In the genomic region with DNA sequence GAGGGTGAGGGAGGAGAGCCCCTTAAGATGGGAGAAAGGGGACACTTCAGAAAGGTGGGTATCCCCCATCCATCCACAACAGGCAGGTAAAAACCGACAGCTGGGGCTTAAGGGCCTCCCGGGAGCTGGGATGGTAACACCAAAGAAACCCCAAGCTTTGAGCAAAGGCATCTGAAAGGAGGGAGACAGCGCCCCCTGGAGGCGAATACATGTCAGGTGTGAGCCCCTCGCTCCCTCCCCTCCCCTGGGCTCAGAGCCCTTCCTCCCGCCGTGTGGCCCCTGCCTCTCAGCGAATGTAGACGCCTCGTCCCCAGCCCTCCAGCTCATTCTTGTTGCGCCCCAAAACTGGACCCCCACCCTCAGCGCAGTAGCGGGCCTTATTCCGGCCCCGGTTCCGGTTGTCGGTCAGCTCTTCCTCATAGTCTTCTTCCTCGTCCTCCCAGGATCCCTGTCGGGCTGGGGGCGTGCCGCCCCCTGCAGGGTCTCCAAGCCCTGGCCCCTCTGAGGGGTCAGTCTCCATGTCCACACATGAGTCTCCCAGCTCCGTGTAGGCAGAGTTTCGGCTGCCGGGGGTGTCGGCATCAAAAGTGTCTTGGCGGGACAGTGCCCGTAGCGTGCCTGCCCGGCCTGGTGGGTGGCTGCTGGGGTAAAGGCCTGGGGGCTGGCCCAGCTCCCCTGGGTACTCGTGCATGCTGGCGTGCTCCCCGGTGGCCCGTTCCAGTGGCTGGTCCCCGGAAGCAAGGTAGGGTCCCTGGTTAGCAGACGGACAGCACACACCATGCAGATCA, we compare ENCODE assay signal across 8 cellular contexts. TPM values are rescaled to one million over a fixed set of nuclear protein-coding genes. Genes with fewer than 3 reads are reported as not detected.
A peak's percentile ranks its signal among the peaks of the same experiment; 100 is the strongest.
DNase-seq lines count a peak whose midpoint lies in the region; FAIRE-seq and TF ChIP-seq lines count a peak whose summit lies in the region.

No MANE protein-coding gene starts in this region.

- H3K18ac ChIP-seq in neuronal stem cell (ENCODE audit: low read length) = peak overlapping the region; percentile 2

- H2BK5ac ChIP-seq in neuronal stem cell (ENCODE audit: low read length) = no peak overlapping the region

- H3K4me1 ChIP-seq in OCI-LY3 (ENCODE audit: low read length) (no peaks in the 10 kb centered on the region), fibroblast of lung (ENCODE audit: control insufficient read depth, extremely low read depth, insufficient read depth, low read length) (no peaks in the 10 kb centered on the region), neuronal stem cell (ENCODE audit: control insufficient read depth in 2 of 2, insufficient read depth in 1 of 2, low read depth in 1 of 2, low read length in 2 of 2) (peaks cover 0 to 9% of the 10 kb centered on the region in 2 donors), tibial artery (peaks cover 0 to 20% (median 4%) of the 10 kb centered on the region in 4 donors)

- H3K4me3 ChIP-seq in BJ (ENCODE audit: low read depth, low read length) (no peak overlapping the region), OCI-LY3 (ENCODE audit: low read length) (no peak overlapping the region), fibroblast of lung (replicated peaks in 1 of 4; ENCODE audit: control extremely low read depth in 1 of 4, insufficient read depth in 1 of 4, low read depth in 3 of 4, low read length in 4 of 4) (no peak overlapping the region), neuronal stem cell (ENCODE audit: low read length in 2 of 2) (no peak overlapping the region), tibial artery (no peak overlapping the region)

- H3K4me2 ChIP-seq in OCI-LY3 (ENCODE audit: low read length) = no peak overlapping the region
- H3K4me2 ChIP-seq in fibroblast of lung (ENCODE audit: extremely low read depth, insufficient read depth, low read length) = no peak overlapping the region
- H3K4me2 ChIP-seq in neuronal stem cell (ENCODE audit: insufficient read depth, low read length, poor library complexity, severe bottlenecking) = no peak overlapping the region

- H3K14ac ChIP-seq in neuronal stem cell (ENCODE audit: low read length) = no peak overlapping the region

- FAIRE-seq in RCC 7860 (lab: Jason Lieb, UNC) = no peak

- no peak overlapping the region for H3K9ac ChIP-seq in OCI-LY3 (ENCODE audit: low read length)
- no peak overlapping the region for H3K9ac ChIP-seq in fibroblast of lung (ENCODE audit: insufficient read depth, low read length)
- H3K9ac ChIP-seq in neuronal stem cell (ENCODE audit: low read depth, low read length, poor library complexity) = no peak overlapping the region

- peaks cover 28% of the 10 kb centered on the region for H3K4me1 Mint-ChIP-seq in HFFc6 (ENCODE audit: low read depth)
- H3K4me1 Mint-ChIP-seq in activated T-cell treated with anti-CD3 and anti-CD28 coated beads, Interleukin-2, amount 50 U/mL, for 24 hours (ENCODE audit: low read depth) = peaks cover 9% of the 10 kb centered on the region

- no peak overlapping the region for H3K27ac Mint-ChIP-seq in HFFc6
- no peak overlapping the region for H3K27ac Mint-ChIP-seq in activated T-cell treated with anti-CD3 and anti-CD28 coated beads, Interleukin-2, amount 50 U/mL, for 24 hours

- CTCF ChIA-PET in BJ (lab: Yijun Ruan, JAX) = interaction anchor here (0.6 to 3.9 kb wide), 29 partner anchors 9 to 305 kb away, joined by 3 to 73 read pairs (median 5); a partner anchor contains a TSS

- H3K27me3 ChIP-seq in BJ (ENCODE audit: control insufficient read depth, insufficient read depth, low read length) (no peaks in the 10 kb centered on the region), OCI-LY3 (ENCODE audit: low read depth, low read length) (no peaks in the 10 kb centered on the region), fibroblast of lung (ENCODE audit: control insufficient read depth, insufficient read depth, low read length) (no peaks in the 10 kb centered on the region), neuronal stem cell (ENCODE audit: control insufficient read depth in 3 of 3, insufficient read depth in 3 of 3, low read depth in 1 of 3, low read length in 3 of 3) (no peaks in the 10 kb centered on the region), tibial artery (no peaks in the 10 kb centered on the region)

- intact Hi-C loops in tibial artery (cut with DNase I; ENCODE audit: low total_unique reads) = no loop called here

- POLR2A ChIA-PET in BJ (lab: Charles Lee) = no interaction called here

- H2AFZ ChIP-seq in OCI-LY3 (ENCODE audit: low read depth, low read length) = no peak overlapping the region
- H2AFZ ChIP-seq in fibroblast of lung (ENCODE audit: low read length) = no peak overlapping the region
- H2AFZ ChIP-seq in neuronal stem cell (ENCODE audit: low read length) = no peak overlapping the region

- DNase-seq in BJ (ENCODE audit: low read depth) (no peak), HFFc6 (peak; percentile 10), fibroblast of lung (ENCODE audit: low read depth in 2 of 2) (peak; percentile 37 to 70), neuronal stem cell (ENCODE audit: low spot score) (peak; percentile 87), tibial artery (peak; percentile 61 to 84), RCC 7860 (ENCODE audit: low spot score) (no peak)
- DNase-seq in activated T-cell treated with anti-CD3 and anti-CD28 coated beads, Interleukin-2, amount 50 U/mL, for 24 hours = peak; percentile 79

- no peaks in the 10 kb centered on the region for H3K79me2 ChIP-seq in OCI-LY3 (ENCODE audit: low read length)
- no peaks in the 10 kb centered on the region for H3K79me2 ChIP-seq in fibroblast of lung (ENCODE audit: control insufficient read depth, insufficient read depth, low read length)

- H2BK12ac ChIP-seq in neuronal stem cell (ENCODE audit: low read length) = no peak overlapping the region

- TF ChIP-seq CTCF in BJ (IDR thresholded peaks at IDR 0.05; ENCODE audit: insufficient read depth, low read depth, low read length) (peak; percentile 87), HFFc6 (IDR thresholded peaks at IDR 0.05) (peak; percentile 94), OCI-LY3 (IDR thresholded peaks at IDR 0.05; ENCODE audit: low read depth, low read length) (peak; percentile 75), fibroblast of lung (conservative IDR thresholded peaks at IDR 0.05 in 1 of 2, IDR thresholded peaks at IDR 0.05 in 1 of 2; ENCODE audit: low read depth in 1 of 2, low read length in 2 of 2) (peak; percentile 77 to 81), tibial artery (IDR thresholded peaks at IDR 0.05) (peak; percentile 77 to 85)

- H3K36me3 Mint-ChIP-seq in HFFc6 (ENCODE audit: low read depth) = peaks cover 27% of the 10 kb centered on the region
- peaks cover 43% of the 10 kb centered on the region for H3K36me3 Mint-ChIP-seq in activated T-cell treated with anti-CD3 and anti-CD28 coated beads, Interleukin-2, amount 50 U/mL, for 24 hours (ENCODE audit: low read depth)

- H3K27me3 Mint-ChIP-seq in HFFc6 (ENCODE audit: insufficient read depth) = peaks cover 5% of the 10 kb centered on the region; the same call in 1 of the 2 replicates
- H3K27me3 Mint-ChIP-seq in activated T-cell treated with anti-CD3 and anti-CD28 coated beads, Interleukin-2, amount 50 U/mL, for 24 hours = peaks cover 2% of the 10 kb centered on the region

- peak overlapping the region; percentile 24 for H2BK120ac ChIP-seq in neuronal stem cell (ENCODE audit: low read depth, low read length)

- H2AK5ac ChIP-seq in neuronal stem cell (ENCODE audit: low read depth, low read length) = peak overlapping the region; percentile 44

- H3K4ac ChIP-seq in neuronal stem cell (ENCODE audit: low read length) = no peak overlapping the region

- H4K20me1 ChIP-seq in OCI-LY3 (ENCODE audit: insufficient read depth, low read length) (no peaks in the 10 kb centered on the region; the same call in 1 of the 2 replicates), fibroblast of lung (ENCODE audit: control insufficient read depth, extremely low read depth, insufficient read depth, low read length) (no peaks in the 10 kb centered on the region)

- no peaks in the 10 kb centered on the region for H3K79me1 ChIP-seq in neuronal stem cell (ENCODE audit: low read depth, low read length)

- no peak overlapping the region for H3K4me3 Mint-ChIP-seq in HFFc6
- H3K4me3 Mint-ChIP-seq in activated T-cell treated with anti-CD3 and anti-CD28 coated beads, Interleukin-2, amount 50 U/mL, for 24 hours = no peak overlapping the region

- H3K9me3 Mint-ChIP-seq in HFFc6 = no peaks in the 10 kb centered on the region
- no peaks in the 10 kb centered on the region for H3K9me3 Mint-ChIP-seq in activated T-cell treated with anti-CD3 and anti-CD28 coated beads, Interleukin-2, amount 50 U/mL, for 24 hours

- no peak overlapping the region for H4K8ac ChIP-seq in neuronal stem cell (ENCODE audit: low read depth, low read length)

- no peak overlapping the region for H2BK15ac ChIP-seq in neuronal stem cell (ENCODE audit: low read length)

- H3K23ac ChIP-seq in neuronal stem cell (ENCODE audit: low read depth, low read length, poor library complexity) = no peak overlapping the region

- H3K36me3 ChIP-seq in BJ (ENCODE audit: control insufficient read depth, insufficient read depth, low read length) = peaks cover 16% of the 10 kb centered on the region
- peaks cover 7% of the 10 kb centered on the region for H3K36me3 ChIP-seq in OCI-LY3 (replicated peaks; ENCODE audit: low read depth, low read length)
- H3K36me3 ChIP-seq in fibroblast of lung (ENCODE audit: control insufficient read depth, insufficient read depth, low read length) = peaks cover 19% of the 10 kb centered on the region
- H3K36me3 ChIP-seq in neuronal stem cell (replicated peaks in 1 of 2; ENCODE audit: control insufficient read depth in 2 of 2, insufficient read depth in 2 of 2, low read length in 2 of 2) = peaks cover 8 to 35% of the 10 kb centered on the region in 2 donors
- peaks cover 33 to 51% (median 37%) of the 10 kb centered on the region in 3 donors for H3K36me3 ChIP-seq in tibial artery

- no CpG with 5 or more reads among the region's 35 CpGs for WGBS in neuronal stem cell (ENCODE audit: extremely low coverage in 2 of 2, insufficient read length in 2 of 2, insufficient replicate concordance in 1 of 2), 2 donors

- no peak overlapping the region for H4K91ac ChIP-seq in neuronal stem cell (ENCODE audit: low read depth, low read length, poor library complexity)

- H3K9me3 ChIP-seq in OCI-LY3 (ENCODE audit: insufficient read depth, low read length) (no peaks in the 10 kb centered on the region), fibroblast of lung (ENCODE audit: control insufficient read depth, insufficient read depth, low read depth, low read length) (no peaks in the 10 kb centered on the region), neuronal stem cell (replicated peaks in 1 of 2; ENCODE audit: control insufficient read depth in 2 of 2, insufficient read depth in 1 of 2, low read depth in 1 of 2, low read length in 2 of 2) (no peaks in the 10 kb centered on the region), tibial artery (no peaks in the 10 kb centered on the region)

- no peak overlapping the region for H3K27ac ChIP-seq in OCI-LY3 (ENCODE audit: low read length)
- no peak overlapping the region for H3K27ac ChIP-seq in fibroblast of lung (ENCODE audit: insufficient read depth, low read length)
- H3K27ac ChIP-seq in neuronal stem cell (replicated peaks; ENCODE audit: low read length) = no peak overlapping the region
- H3K27ac ChIP-seq in tibial artery = no peak overlapping the region

RNA-seq across cellular contexts. Expression of a gene that starts 9.1 kb away (rescaled TPM):
- polyA plus RNA-seq in BJ (2011; rRNA removed) (not detected in 2 replicates), fibroblast of lung (not detected in 2 replicates)
- polyA minus RNA-seq in BJ (2011; rRNA and poly(A)+ RNA removed) = 0.05 and 0.10 TPM in 2 replicates
- total RNA-seq in HFFc6 (2021; fragmentation: NEBNext Ultra II Directional; extraction: Animal tissue kit (Norgen Biotek cat#: 25700)) = not detected
- total RNA-seq in fibroblast of lung = not detected in 2 replicates
- not detected in 2 replicates for polyA plus RNA-seq in fibroblast of lung (2012)
- not detected in 2 replicates for polyA minus RNA-seq in fibroblast of lung (ENCODE audit: low replicate concordance)
- polyA plus RNA-seq in neuronal stem cell (2013, experiment 1 of 2) = not detected
- polyA plus RNA-seq in neuronal stem cell (2013, experiment 2 of 2) = not detected

RNA-seq across cellular contexts. Expression of a gene that starts 22.4 kb away (rescaled TPM):
- polyA plus RNA-seq in BJ (2011; rRNA removed) (6.6 and 8.5 TPM in 2 replicates), fibroblast of lung (4.2 and 5.7 TPM in 2 replicates)
- 6.7 and 14.2 TPM in 2 replicates for polyA minus RNA-seq in BJ (2011; rRNA and poly(A)+ RNA removed)
- total RNA-seq in HFFc6 (2021; fragmentation: NEBNext Ultra II Directional; extraction: Animal tissue kit (Norgen Biotek cat#: 25700)) = 1 to 10 TPM; 5.1 to 7.0 (median 6.1) TPM
- total RNA-seq in fibroblast of lung = 2.3 and 5.9 TPM in 2 replicates
- polyA plus RNA-seq in fibroblast of lung (2012) = 4.6 and 6.2 TPM in 2 replicates
- 5.1 and 5.8 TPM in 2 replicates for polyA minus RNA-seq in fibroblast of lung (ENCODE audit: low replicate concordance)
- polyA plus RNA-seq in neuronal stem cell (2013, experiment 1 of 2) = 5.8 TPM
- polyA plus RNA-seq in neuronal stem cell (2013, experiment 2 of 2) = 5.9 TPM

RNA-seq across cellular contexts. Expression of a gene that starts 23.7 kb away (rescaled TPM):
- polyA plus RNA-seq in BJ (2011; rRNA removed) = 1.8 and 5.0 TPM in 2 replicates
- polyA minus RNA-seq in BJ (2011; rRNA and poly(A)+ RNA removed) = 0.90 and 1.7 TPM in 2 replicates
- total RNA-seq in HFFc6 (2021; fragmentation: NEBNext Ultra II Directional; extraction: Animal tissue kit (Norgen Biotek cat#: 25700)) = 1 to 10 TPM in 2 of 6 experiments, under 1 TPM in 4; 0.20 to 2.2 (median 0.69) TPM
- 4.1 and 6.3 TPM in 2 replicates for total RNA-seq in fibroblast of lung
- polyA plus RNA-seq in fibroblast of lung = 4.7 and 5.8 TPM in 2 replicates
- 2.8 and 4.2 TPM in 2 replicates for polyA plus RNA-seq in fibroblast of lung (2012)
- 9.7 and 17.0 TPM in 2 replicates for polyA minus RNA-seq in fibroblast of lung (ENCODE audit: low replicate concordance)
- 0.56 TPM for polyA plus RNA-seq in neuronal stem cell (2013, experiment 1 of 2)
- 0.46 TPM for polyA plus RNA-seq in neuronal stem cell (2013, experiment 2 of 2)

RNA-seq across cellular contexts. Expression of a gene that starts 25.0 kb away (rescaled TPM):
- polyA plus RNA-seq in BJ (2011; rRNA removed) = 1,903 and 2,002 TPM in 2 replicates
- 352 and 471 TPM in 2 replicates for polyA minus RNA-seq in BJ (2011; rRNA and poly(A)+ RNA removed)
- total RNA-seq in HFFc6 (2021; fragmentation: NEBNext Ultra II Directional; extraction: Animal tissue kit (Norgen Biotek cat#: 25700)) = 1,000 to 10,000 TPM; 1,574 to 1,911 (median 1,762) TPM
- total RNA-seq in fibroblast of lung = 1,378 and 1,996 TPM in 2 replicates
- polyA plus RNA-seq in fibroblast of lung = 1,814 and 2,237 TPM in 2 replicates
- polyA plus RNA-seq in fibroblast of lung (2012) = 2,049 and 2,331 TPM in 2 replicates
- polyA minus RNA-seq in fibroblast of lung (ENCODE audit: low replicate concordance) = 547 and 575 TPM in 2 replicates
- polyA plus RNA-seq in neuronal stem cell (2013, experiment 1 of 2) = 2,934 TPM
- polyA plus RNA-seq in neuronal stem cell (2013, experiment 2 of 2) = 2,874 TPM

RNA-seq across cellular contexts. Expression of a gene that starts 50.6 kb away (rescaled TPM):
- not detected in 2 replicates for polyA plus RNA-seq in BJ (2011; rRNA removed)
- polyA minus RNA-seq in BJ (2011; rRNA and poly(A)+ RNA removed) = not detected in 2 replicates
- total RNA-seq in HFFc6 (2021; fragmentation: NEBNext Ultra II Directional; extraction: Animal tissue kit (Norgen Biotek cat#: 25700)) = not detected
- total RNA-seq in fibroblast of lung = under 0.01 TPM in 1 of 2 replicates, not detected in the other
- 0.01 TPM in 1 of 2 replicates, not detected in the other for polyA plus RNA-seq in fibroblast of lung
- not detected in 2 replicates for polyA plus RNA-seq in fibroblast of lung (2012)
- polyA minus RNA-seq in fibroblast of lung (ENCODE audit: low replicate concordance) = not detected in 2 replicates
- 3.2 TPM for polyA plus RNA-seq in neuronal stem cell (2013, experiment 1 of 2)
- 3.3 TPM for polyA plus RNA-seq in neuronal stem cell (2013, experiment 2 of 2)

Comparison
In these comparisons a context has a peak if more than half of its experiments do, and no peak if none do; other contexts are left out.
1. DNase-seq: peak in HFFc6 (single experiment), activated T-cell treated with anti-CD3 and anti-CD28 coated beads, Interleukin-2, amount 50 U/mL, for 24 hours (single experiment), fibroblast of lung (2 of 2), neuronal stem cell (single experiment) and tibial artery (2 of 2); none in BJ (single experiment) and RCC 7860 (single experiment).
2. Peak in every context shown above with its lines, with median percentiles within 50 percentile points of each other: CTCF ChIP-seq.